ENCODE assay signal across 8 cellular contexts in the genomic region with DNA sequence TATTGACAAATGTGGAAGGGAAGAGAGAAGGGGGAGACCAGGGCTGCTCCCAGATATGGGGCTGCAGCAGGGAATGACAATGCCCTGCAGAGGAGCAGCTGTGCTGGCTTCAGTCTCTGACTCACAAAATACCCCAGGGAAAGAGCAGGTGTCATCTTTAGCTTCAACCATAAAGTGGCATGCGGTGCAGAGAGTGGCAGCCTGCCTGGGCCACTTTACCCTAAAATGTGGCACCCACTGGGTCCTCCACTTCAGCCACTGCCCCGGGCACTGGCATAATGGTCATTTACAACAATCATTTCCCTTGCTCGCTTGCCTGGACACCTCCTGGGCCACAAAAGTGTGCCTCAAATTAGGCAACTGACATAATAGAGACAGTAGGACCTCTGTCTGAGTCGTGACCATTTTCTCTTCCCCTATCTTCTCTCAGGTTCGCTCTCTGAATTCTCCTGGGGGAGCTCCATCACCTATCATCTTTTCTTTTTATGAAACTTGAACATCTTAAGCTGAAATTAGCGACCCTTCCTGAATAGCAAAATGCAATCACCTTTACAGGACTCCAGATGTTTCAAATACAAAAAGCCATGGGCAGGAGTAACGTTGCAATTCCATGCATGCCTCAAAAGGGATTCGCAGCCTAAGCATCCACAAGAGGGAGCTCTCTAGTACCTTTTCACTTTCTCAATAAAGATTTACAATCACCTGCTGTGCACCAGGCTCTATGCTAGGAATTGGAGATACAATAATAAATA.
DNase-seq lines count a peak whose midpoint lies in the region; ATAC-seq and TF ChIP-seq lines count a peak whose summit lies in the region.

No MANE protein-coding gene starts in this region.

- ATAC-seq in natural killer cell (peak in 1 of 3 donors; percentile 50), GM23338 (peak; percentile 82), lower lobe of right lung (peak; percentile 56 to 62), omental fat pad (ENCODE audit: low FRiP score) (no peak)
- no peak for ATAC-seq in natural killer cell treated with Interleukin-12 subunit alpha and Interleukin-12 subunit beta and Interleukin-15 and Interleukin-18, amount 100 ng/mL, for 72 hours

- no peak overlapping the region for H3K4me3 ChIP-seq in GM23338
- no peak overlapping the region for H3K4me3 ChIP-seq in breast epithelium
- H3K4me3 ChIP-seq in lower lobe of right lung = no peak overlapping the region

- TF ChIP-seq CTCF in natural killer cell (IDR thresholded peaks at IDR 0.05) = peak; percentile 61
- TF ChIP-seq CTCF in GM23338 (conservative IDR thresholded peaks at IDR 0.05; ENCODE audit: low read depth in 2 of 2) = peak; percentile 84 to 96
- peak; percentile 13 to 50 (median 43) for TF ChIP-seq CTCF in breast epithelium (IDR thresholded peaks at IDR 0.05)
- peak; percentile 71 for TF ChIP-seq CTCF in lower lobe of right lung (IDR thresholded peaks at IDR 0.05)
- TF ChIP-seq CTCF in omental fat pad (IDR thresholded peaks at IDR 0.05) = no peak

- intact Hi-C loops in natural killer cell (cut with micrococcal nuclease) (loop anchor here (1.0 kb wide), 1 partner anchor 269 kb away; no protein-coding TSS in a partner anchor), breast epithelium (cut with DNase I; ENCODE audit: low total_unique reads) (no loop called here), lower lobe of right lung (cut with DNase I) (no loop called here)

- H3K4me1 ChIP-seq in GM23338 (ENCODE audit: insufficient read depth) (no peaks in the 10 kb centered on the region), breast epithelium (no peaks in the 10 kb centered on the region), lower lobe of right lung (no peaks in the 10 kb centered on the region)

- H3K27ac ChIP-seq in GM23338 (ENCODE audit: low read depth) (no peak overlapping the region), breast epithelium (no peak overlapping the region), lower lobe of right lung (no peak overlapping the region)

- no peak overlapping the region for H3K27ac Mint-ChIP-seq in natural killer cell
- H3K27ac Mint-ChIP-seq in natural killer cell treated with Interleukin-12 subunit alpha and Interleukin-12 subunit beta and Interleukin-15 and Interleukin-18, amount 100 ng/mL, for 72 hours = no peak overlapping the region
- H3K27ac Mint-ChIP-seq in GM23338 = no peak overlapping the region
- H3K27ac Mint-ChIP-seq in IgD-negative memory B cell = peak overlapping the region; percentile 10 to 82 (median 79)

- H3K4me2 ChIP-seq in GM23338 = no peak overlapping the region

- DNase-seq in natural killer cell = no peak
- DNase-seq in natural killer cell treated with Interleukin-12 subunit alpha and Interleukin-12 subunit beta and Interleukin-15 and Interleukin-18, amount 100 ng/mL, for 72 hours (ENCODE audit: low spot score) = no peak
- DNase-seq in GM23338 (ENCODE audit: low spot score) = peak; percentile 93
- DNase-seq in NOMO-1 treated with DMSO at 0.1 percent for 48 hours (lab: John Stamatoyannopoulos, UW; ENCODE audit: unreplicated experiment) = peak; percentile 21
- no peak for DNase-seq in breast epithelium (ENCODE audit: low spot score in 2 of 2)
- DNase-seq in lower lobe of right lung = no peak
- DNase-seq in omental fat pad (ENCODE audit: low spot score) = no peak

- no peaks in the 10 kb centered on the region for H3K36me3 ChIP-seq in GM23338 (ENCODE audit: insufficient read depth)
- H3K36me3 ChIP-seq in breast epithelium = no peaks in the 10 kb centered on the region
- no peaks in the 10 kb centered on the region for H3K36me3 ChIP-seq in lower lobe of right lung

- H3K4me1 Mint-ChIP-seq in natural killer cell = peaks cover 0 to 4% of the 10 kb centered on the region in 2 donors
- peaks cover 8 to 17% of the 10 kb centered on the region in 2 donors for H3K4me1 Mint-ChIP-seq in natural killer cell treated with Interleukin-12 subunit alpha and Interleukin-12 subunit beta and Interleukin-15 and Interleukin-18, amount 100 ng/mL, for 72 hours (ENCODE audit: low read depth in 2 of 2)
- H3K4me1 Mint-ChIP-seq in GM23338 = peaks cover 7% of the 10 kb centered on the region
- peaks cover 9 to 23% (median 14%) of the 10 kb centered on the region in 3 donors for H3K4me1 Mint-ChIP-seq in IgD-negative memory B cell

- H4K20me1 ChIP-seq in GM23338 (replicated peaks; ENCODE audit: insufficient read depth) = no peaks in the 10 kb centered on the region

- H3K36me3 Mint-ChIP-seq in natural killer cell (no peaks in the 10 kb centered on the region), GM23338 (ENCODE audit: low read depth) (no peaks in the 10 kb centered on the region), IgD-negative memory B cell (peaks cover 2% of the 10 kb centered on the region)
- no peaks in the 10 kb centered on the region for H3K36me3 Mint-ChIP-seq in natural killer cell treated with Interleukin-12 subunit alpha and Interleukin-12 subunit beta and Interleukin-15 and Interleukin-18, amount 100 ng/mL, for 72 hours

- H3K4me3 Mint-ChIP-seq in natural killer cell (no peak overlapping the region), GM23338 (no peak overlapping the region), IgD-negative memory B cell (peak overlapping the region; percentile 56 to 92 (median 70))
- no peak overlapping the region for H3K4me3 Mint-ChIP-seq in natural killer cell treated with Interleukin-12 subunit alpha and Interleukin-12 subunit beta and Interleukin-15 and Interleukin-18, amount 100 ng/mL, for 72 hours

- peaks cover 13 to 24% of the 10 kb centered on the region in 2 donors for H3K27me3 Mint-ChIP-seq in natural killer cell (ENCODE audit: low read depth in 2 of 2)
- H3K27me3 Mint-ChIP-seq in natural killer cell treated with Interleukin-12 subunit alpha and Interleukin-12 subunit beta and Interleukin-15 and Interleukin-18, amount 100 ng/mL, for 72 hours = peaks cover 11 to 14% of the 10 kb centered on the region in 2 donors
- no peaks in the 10 kb centered on the region for H3K27me3 Mint-ChIP-seq in GM23338 (ENCODE audit: insufficient read depth, low read depth, poor library complexity)
- H3K27me3 Mint-ChIP-seq in IgD-negative memory B cell = peaks cover 3% of the 10 kb centered on the region

- H3K9me3 Mint-ChIP-seq in natural killer cell (no peaks in the 10 kb centered on the region), GM23338 (peaks cover 8% of the 10 kb centered on the region), IgD-negative memory B cell (no peaks in the 10 kb centered on the region)
- H3K9me3 Mint-ChIP-seq in natural killer cell treated with Interleukin-12 subunit alpha and Interleukin-12 subunit beta and Interleukin-15 and Interleukin-18, amount 100 ng/mL, for 72 hours = no peaks in the 10 kb centered on the region

- H3K9me3 ChIP-seq in breast epithelium = no peaks in the 10 kb centered on the region
- H3K9me3 ChIP-seq in lower lobe of right lung = no peaks in the 10 kb centered on the region

- peak overlapping the region; percentile 11; the same call in 1 of the 2 replicates for H2AFZ ChIP-seq in GM23338

- H3K27me3 ChIP-seq in GM23338 (ENCODE audit: insufficient read depth) = no peaks in the 10 kb centered on the region
- H3K27me3 ChIP-seq in breast epithelium = no peaks in the 10 kb centered on the region
- no peaks in the 10 kb centered on the region for H3K27me3 ChIP-seq in lower lobe of right lung (ENCODE audit: low read depth)

- H3K9me2 ChIP-seq in GM23338 (ENCODE audit: insufficient read depth) = no peaks in the 10 kb centered on the region

- H3F3A ChIP-seq in GM23338 (replicated peaks; ENCODE audit: low read depth) = no peaks in the 10 kb centered on the region

- no peak for TF ChIP-seq POLR2A in breast epithelium (IDR thresholded peaks at IDR 0.05)

- H3K79me2 ChIP-seq in GM23338 (replicated peaks; ENCODE audit: insufficient read depth) = no peaks in the 10 kb centered on the region

TF ChIP-seq in GM23338, 12 proteins besides CTCF, POLR2A, EP300 and RAD21 (continues in another document):
- no peak for TF ChIP-seq ZNF331 (CRISPR knock-in tag; IDR thresholded peaks at IDR 0.05; ENCODE audit: low read depth)
- TF ChIP-seq, protein P1, sequence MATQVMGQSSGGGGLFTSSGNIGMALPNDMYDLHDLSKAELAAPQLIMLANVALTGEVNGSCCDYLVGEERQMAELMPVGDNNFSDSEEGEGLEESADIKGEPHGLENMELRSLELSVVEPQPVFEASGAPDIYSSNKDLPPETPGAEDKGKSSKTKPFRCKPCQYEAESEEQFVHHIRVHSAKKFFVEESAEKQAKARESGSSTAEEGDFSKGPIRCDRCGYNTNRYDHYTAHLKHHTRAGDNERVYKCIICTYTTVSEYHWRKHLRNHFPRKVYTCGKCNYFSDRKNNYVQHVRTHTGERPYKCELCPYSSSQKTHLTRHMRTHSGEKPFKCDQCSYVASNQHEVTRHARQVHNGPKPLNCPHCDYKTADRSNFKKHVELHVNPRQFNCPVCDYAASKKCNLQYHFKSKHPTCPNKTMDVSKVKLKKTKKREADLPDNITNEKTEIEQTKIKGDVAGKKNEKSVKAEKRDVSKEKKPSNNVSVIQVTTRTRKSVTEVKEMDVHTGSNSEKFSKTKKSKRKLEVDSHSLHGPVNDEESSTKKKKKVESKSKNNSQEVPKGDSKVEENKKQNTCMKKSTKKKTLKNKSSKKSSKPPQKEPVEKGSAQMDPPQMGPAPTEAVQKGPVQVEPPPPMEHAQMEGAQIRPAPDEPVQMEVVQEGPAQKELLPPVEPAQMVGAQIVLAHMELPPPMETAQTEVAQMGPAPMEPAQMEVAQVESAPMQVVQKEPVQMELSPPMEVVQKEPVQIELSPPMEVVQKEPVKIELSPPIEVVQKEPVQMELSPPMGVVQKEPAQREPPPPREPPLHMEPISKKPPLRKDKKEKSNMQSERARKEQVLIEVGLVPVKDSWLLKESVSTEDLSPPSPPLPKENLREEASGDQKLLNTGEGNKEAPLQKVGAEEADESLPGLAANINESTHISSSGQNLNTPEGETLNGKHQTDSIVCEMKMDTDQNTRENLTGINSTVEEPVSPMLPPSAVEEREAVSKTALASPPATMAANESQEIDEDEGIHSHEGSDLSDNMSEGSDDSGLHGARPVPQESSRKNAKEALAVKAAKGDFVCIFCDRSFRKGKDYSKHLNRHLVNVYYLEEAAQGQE (IDR thresholded peaks at IDR 0.05; ENCODE audit: unreplicated experiment) = no peak
- TF ChIP-seq CREB1 (CRISPR knock-in tag; IDR thresholded peaks at IDR 0.05; ENCODE audit: low read depth) = no peak
- TF ChIP-seq ZNF114 (CRISPR knock-in tag; IDR thresholded peaks at IDR 0.05) = no peak
- TF ChIP-seq JUNB (IDR thresholded peaks at IDR 0.05; ENCODE audit: unreplicated experiment) = no peak
- TF ChIP-seq STAT1 (IDR thresholded peaks at IDR 0.05; ENCODE audit: unreplicated experiment) = no peak
- TF ChIP-seq, protein P2, sequence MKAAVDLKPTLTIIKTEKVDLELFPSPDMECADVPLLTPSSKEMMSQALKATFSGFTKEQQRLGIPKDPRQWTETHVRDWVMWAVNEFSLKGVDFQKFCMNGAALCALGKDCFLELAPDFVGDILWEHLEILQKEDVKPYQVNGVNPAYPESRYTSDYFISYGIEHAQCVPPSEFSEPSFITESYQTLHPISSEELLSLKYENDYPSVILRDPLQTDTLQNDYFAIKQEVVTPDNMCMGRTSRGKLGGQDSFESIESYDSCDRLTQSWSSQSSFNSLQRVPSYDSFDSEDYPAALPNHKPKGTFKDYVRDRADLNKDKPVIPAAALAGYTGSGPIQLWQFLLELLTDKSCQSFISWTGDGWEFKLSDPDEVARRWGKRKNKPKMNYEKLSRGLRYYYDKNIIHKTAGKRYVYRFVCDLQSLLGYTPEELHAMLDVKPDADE (IDR thresholded peaks at IDR 0.05) = no peak

Comparison
In these comparisons a context has a peak if more than half of its experiments do, and no peak if none do; other contexts are left out.
1. ATAC-seq: peak in GM23338 (single experiment) and lower lobe of right lung (2 of 2); none in natural killer cell treated with Interleukin-12 subunit alpha and Interleukin-12 subunit beta and Interleukin-15 and Interleukin-18, amount 100 ng/mL, for 72 hours (0 of 2) and omental fat pad (single experiment).
2. DNase-seq: peak in GM23338 (single experiment) and NOMO-1 treated with DMSO at 0.1 percent for 48 hours (single experiment); none in natural killer cell (single experiment), natural killer cell treated with Interleukin-12 subunit alpha and Interleukin-12 subunit beta and Interleukin-15 and Interleukin-18, amount 100 ng/mL, for 72 hours (single experiment), breast epithelium (0 of 2), lower lobe of right lung (single experiment) and omental fat pad (single experiment).
3. H3K27ac Mint-ChIP-seq: peak in IgD-negative memory B cell (3 of 3); none in natural killer cell (0 of 2), natural killer cell treated with Interleukin-12 subunit alpha and Interleukin-12 subunit beta and Interleukin-15 and Interleukin-18, amount 100 ng/mL, for 72 hours (0 of 2) and GM23338 (single experiment).
4. H3K4me3 Mint-ChIP-seq: peak in IgD-negative memory B cell (4 of 4); none in natural killer cell (single experiment), natural killer cell treated with Interleukin-12 subunit alpha and Interleukin-12 subunit beta and Interleukin-15 and Interleukin-18, amount 100 ng/mL, for 72 hours (single experiment) and GM23338 (single experiment).
5. CTCF ChIP-seq: peak in natural killer cell (single experiment), GM23338 (2 of 2), breast epithelium (3 of 3) and lower lobe of right lung (single experiment); none in omental fat pad (0 of 3).